ENCODE assay signal across 29 cellular contexts in genomic region chr11:18204220-18204619, GRCh38. TPM values are rescaled to one million over a fixed set of nuclear protein-coding genes. Genes with fewer than 3 reads are reported as not detected.
"Had no signal": no experiment of that assay in that cellular context is flagged by ENCODE, and none has a peak within 500 bp of the region (broad histone marks: within the 10 kb centered on the region; RNA-seq: fewer than 3 reads in every experiment).

No MANE protein-coding gene starts in this region.

- H3K4me3 ChIP-seq: ascending aorta, cardiac muscle cell, PC-9, SJCRH30, SK-N-MC had no signal

- H3K36me3 Mint-ChIP-seq: activated naive CD4-positive, alpha-beta T cell treated with anti-CD3 and anti-CD28 coated beads, Interleukin-2, amount 50 U/mL, for 24 hours; activated naive CD8-positive, alpha-beta T cell treated with anti-CD3 and anti-CD28 coated beads, Interleukin-2, amount 10 ng/mL, durations not matched to agents 7 days and 5 days had no signal

- H3K27ac Mint-ChIP-seq: activated CD4-positive, alpha-beta T cell treated with anti-CD3 and anti-CD28 coated beads, Interleukin-2, amount 10 ng/mL, durations not matched to agents 24 days and 14 days; activated CD8-positive, alpha-beta T cell treated with anti-CD3 and anti-CD28 coated beads for 36 hours; activated naive CD4-positive, alpha-beta T cell treated with anti-CD3 and anti-CD28 coated beads, Interleukin-2, amount 50 U/mL, for 24 hours; activated naive CD8-positive, alpha-beta T cell treated with anti-CD3 and anti-CD28 coated beads, Interleukin-2, amount 10 ng/mL, durations not matched to agents 7 days and 5 days; activated T-cell treated with anti-CD3 and anti-CD28 coated beads, Interleukin-2, amount 50 U/mL, for 72 hours; activated T-helper 17 cell treated with anti-CD3 and anti-CD28 coated beads, Interleukin-2, amount 50 U/mL, for 72 hours; T-helper 1 cell treated with Interleukin-12 subunit alpha and Interleukin-12 subunit beta and Interleukin-4 antibody, amounts not matched to agents 30 μg/mL and 1 μg/mL, for 36 hours; T-helper 2 cell treated with Interferon-gamma antibody and Interleukin-4, amounts not matched to agents 5 μg/mL and 100 μg/mL, for 36 hours had no signal

- H3K27ac ChIP-seq: ascending aorta, cardiac muscle cell, PC-9, SJCRH30, SK-N-MC had no signal

- H3K27me3 ChIP-seq: ascending aorta, cardiac muscle cell, SJCRH30 had no signal

- H3K9me3 ChIP-seq: ascending aorta, SJCRH30 had no signal

- H3K9me3 Mint-ChIP-seq: activated CD4-positive, alpha-beta T cell treated with anti-CD3 and anti-CD28 coated beads, Interleukin-2, amount 10 ng/mL, durations not matched to agents 24 days and 14 days; activated naive CD4-positive, alpha-beta T cell treated with anti-CD3 and anti-CD28 coated beads, Interleukin-2, amount 50 U/mL, for 24 hours; activated naive CD8-positive, alpha-beta T cell treated with anti-CD3 and anti-CD28 coated beads, Interleukin-2, amount 10 ng/mL, durations not matched to agents 7 days and 5 days; activated T-helper 17 cell treated with anti-CD3 and anti-CD28 coated beads, Interleukin-2, amount 50 U/mL, for 72 hours; central memory CD8-positive, alpha-beta T cell; T-helper 1 cell treated with Interleukin-12 subunit alpha and Interleukin-12 subunit beta and Interleukin-4 antibody, amounts not matched to agents 30 μg/mL and 1 μg/mL, for 36 hours; T-helper 2 cell treated with Interferon-gamma antibody and Interleukin-4, amounts not matched to agents 5 μg/mL and 100 μg/mL, for 36 hours had no signal

- H3K4me1 Mint-ChIP-seq: activated naive CD4-positive, alpha-beta T cell treated with anti-CD3 and anti-CD28 coated beads, Interleukin-2, amount 50 U/mL, for 24 hours; activated T-helper 17 cell treated with anti-CD3 and anti-CD28 coated beads, Interleukin-2, amount 50 U/mL, for 72 hours; central memory CD8-positive, alpha-beta T cell had no signal

- DNase-seq: activated CD4-positive, alpha-beta T cell treated with anti-CD3 and anti-CD28 coated beads, Interleukin-2, amount 10 ng/mL, durations not matched to agents 24 days and 14 days; activated CD4-positive, alpha-beta T cell treated with anti-CD3 and anti-CD28 coated beads, Interleukin-2, amount 50 U/mL, for 4 hours; activated gamma-delta T cell; activated naive CD4-positive, alpha-beta T cell treated with Interleukin-2 at 50 U/mL for 16 hours; activated naive CD8-positive, alpha-beta T cell treated with anti-CD3 and anti-CD28 coated beads, Interleukin-2, amount 10 ng/mL, durations not matched to agents 7 days and 5 days; activated T-cell treated with anti-CD3 and anti-CD28 coated beads, Interleukin-2, amount 50 U/mL, for 1 hour; NCI-H1105; NCI-H1417 treated with DMSO at 0.1 percent for 48 hours; NCI-H2081 treated with DMSO at 0.1 percent for 48 hours; NCI-H524 treated with DMSO at 0.1 percent for 48 hours; PC-9; Right ventricle myocardium superior had no signal

- H3K4me2 ChIP-seq: PC-9 had no signal

- H3K36me3 ChIP-seq: ascending aorta, cardiac muscle cell, SJCRH30 had no signal

- H3K4me3 Mint-ChIP-seq: activated CD4-positive, alpha-beta T cell treated with anti-CD3 and anti-CD28 coated beads, Interleukin-2, amount 10 ng/mL, durations not matched to agents 24 days and 14 days; activated CD8-positive, alpha-beta T cell treated with anti-CD3 and anti-CD28 coated beads for 36 hours; activated naive CD4-positive, alpha-beta T cell treated with anti-CD3 and anti-CD28 coated beads, Interleukin-2, amount 50 U/mL, for 24 hours; activated naive CD8-positive, alpha-beta T cell treated with anti-CD3 and anti-CD28 coated beads, Interleukin-2, amount 10 ng/mL, durations not matched to agents 7 days and 5 days; activated T-cell treated with anti-CD3 and anti-CD28 coated beads, Interleukin-2, amount 50 U/mL, for 72 hours; activated T-helper 17 cell treated with anti-CD3 and anti-CD28 coated beads, Interleukin-2, amount 50 U/mL, for 72 hours; central memory CD8-positive, alpha-beta T cell; T-helper 1 cell treated with Interleukin-12 subunit alpha and Interleukin-12 subunit beta and Interleukin-4 antibody, amounts not matched to agents 30 μg/mL and 1 μg/mL, for 36 hours; T-helper 2 cell treated with Interferon-gamma antibody and Interleukin-4, amounts not matched to agents 5 μg/mL and 100 μg/mL, for 36 hours had no signal

- FAIRE-seq: TTC549 had no signal

- H3K4me1 ChIP-seq: ascending aorta, SJCRH30 had no signal

- H2AFZ ChIP-seq: PC-9 had no signal

RNA-seq across cellular contexts. Expression of gene MRGPRX4, which starts 31.6 kb away (rescaled TPM):
- total RNA-seq: activated CD4-positive, alpha-beta T cell treated with anti-CD3 and anti-CD28 coated beads, Interleukin-2, amount 10 ng/mL, durations not matched to agents 24 days and 14 days; activated CD8-positive, alpha-beta memory T cell treated with anti-CD3 and anti-CD28 coated beads for 36 hours; activated CD8-positive, alpha-beta T cell treated with anti-CD3 and anti-CD28 coated beads for 36 hours; activated naive CD8-positive, alpha-beta T cell treated with anti-CD3 and anti-CD28 coated beads, Interleukin-2, amount 10 ng/mL, durations not matched to agents 7 days and 5 days; activated T-cell treated with anti-CD3 and anti-CD28 coated beads, Interleukin-2, amount 50 U/mL, for 72 hours; activated T-helper 17 cell treated with anti-CD3 and anti-CD28 coated beads, Interleukin-2, amount 50 U/mL, for 72 hours; ascending aorta; cardiac muscle cell; M059J; NCI-H460; OCI-LY7; PC-9; Right ventricle myocardium superior; SJCRH30 had no signal
- polyA plus RNA-seq: adipose tissue, cardiac muscle cell had no signal

RNA-seq across cellular contexts. Expression of gene SAA4, which starts 32.4 kb away (rescaled TPM):
- total RNA-seq: activated CD4-positive, alpha-beta T cell treated with anti-CD3 and anti-CD28 coated beads, Interleukin-2, amount 10 ng/mL, durations not matched to agents 24 days and 14 days; activated CD8-positive, alpha-beta memory T cell treated with anti-CD3 and anti-CD28 coated beads for 36 hours; activated CD8-positive, alpha-beta T cell treated with anti-CD3 and anti-CD28 coated beads for 36 hours; activated naive CD8-positive, alpha-beta T cell treated with anti-CD3 and anti-CD28 coated beads, Interleukin-2, amount 10 ng/mL, durations not matched to agents 7 days and 5 days; activated T-cell treated with anti-CD3 and anti-CD28 coated beads, Interleukin-2, amount 50 U/mL, for 72 hours; activated T-helper 17 cell treated with anti-CD3 and anti-CD28 coated beads, Interleukin-2, amount 50 U/mL, for 72 hours; ascending aorta; cardiac muscle cell; M059J; NCI-H460; OCI-LY7; PC-9; Right ventricle myocardium superior; SJCRH30 had no signal

RNA-seq across cellular contexts. Expression of gene SAA2, which starts 44.2 kb away (rescaled TPM):
- total RNA-seq: activated CD4-positive, alpha-beta T cell treated with anti-CD3 and anti-CD28 coated beads, Interleukin-2, amount 10 ng/mL, durations not matched to agents 24 days and 14 days; activated CD8-positive, alpha-beta memory T cell treated with anti-CD3 and anti-CD28 coated beads for 36 hours; activated CD8-positive, alpha-beta T cell treated with anti-CD3 and anti-CD28 coated beads for 36 hours; activated naive CD8-positive, alpha-beta T cell treated with anti-CD3 and anti-CD28 coated beads, Interleukin-2, amount 10 ng/mL, durations not matched to agents 7 days and 5 days; activated T-helper 17 cell treated with anti-CD3 and anti-CD28 coated beads, Interleukin-2, amount 50 U/mL, for 72 hours; cardiac muscle cell; NCI-H460; OCI-LY7; PC-9; SJCRH30 had no signal
